In the genomic region with DNA sequence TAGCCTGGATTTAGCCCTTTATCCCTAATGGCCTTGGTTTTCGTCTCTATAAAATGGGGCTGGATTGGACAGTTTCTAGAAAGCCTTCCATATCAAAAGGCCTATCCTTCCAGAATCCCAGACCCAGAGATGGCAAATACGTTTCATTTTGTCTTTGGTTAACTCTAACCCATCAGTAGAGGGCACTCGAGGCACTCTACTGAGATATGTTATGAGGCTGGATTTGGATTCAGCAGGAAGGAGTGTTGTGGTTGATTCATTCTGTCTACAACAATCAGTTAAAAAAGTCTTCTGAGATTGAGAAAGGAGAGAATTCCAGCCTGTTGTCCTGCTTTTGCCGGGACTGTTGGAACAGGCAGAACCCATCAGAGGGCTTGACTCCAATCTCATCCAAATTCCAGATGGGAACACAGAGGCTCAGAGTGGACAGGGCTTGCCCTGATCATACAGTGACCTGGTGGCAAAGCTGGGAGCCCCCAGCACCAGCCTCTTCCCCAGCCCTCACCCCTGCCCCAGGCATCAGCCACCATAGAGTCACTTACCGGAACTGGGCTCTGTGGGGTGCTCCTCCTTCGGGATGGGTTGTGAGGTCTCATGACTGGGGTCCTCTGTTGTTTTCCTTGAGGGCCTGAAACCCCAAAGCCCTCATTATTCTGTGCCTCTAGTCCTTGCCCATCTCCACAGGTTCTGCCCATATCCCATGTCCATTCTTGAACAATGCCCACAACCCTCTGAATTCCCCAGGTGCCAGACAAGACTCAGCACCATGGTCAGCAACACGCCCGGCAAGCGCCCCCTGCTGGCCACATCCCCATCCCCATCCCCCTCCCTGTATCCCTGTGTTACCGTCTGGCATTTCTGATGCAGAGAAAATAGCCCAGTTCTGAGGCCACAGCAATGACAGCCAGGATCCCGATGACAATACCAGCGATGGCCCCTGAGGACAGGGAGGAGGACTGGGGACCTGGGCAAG, we compare ENCODE assay signal across 9 cellular contexts. TPM values are rescaled to one million over a fixed set of nuclear protein-coding genes. Genes with fewer than 3 reads are reported as not detected.
DNase-seq lines count a peak whose midpoint lies in the region; ATAC-seq, FAIRE-seq and TF ChIP-seq lines count a peak whose summit lies in the region.
"Had no signal": no experiment of that assay in that cellular context is flagged by ENCODE, and none has a peak within 500 bp of the region (broad histone marks: within the 10 kb centered on the region; RNA-seq: fewer than 3 reads in every experiment).

No MANE protein-coding gene starts in this region.

- no peaks in the 10 kb centered on the region for H3K36me3 ChIP-seq in K562 (ENCODE audit: control insufficient read depth, insufficient read depth, low read length)
- no peaks in the 10 kb centered on the region for H3K36me3 ChIP-seq in osteoblast (ENCODE audit: insufficient read depth, low read length)

- H2AFZ ChIP-seq in K562 (ENCODE audit: low read depth, low read length) (no peak overlapping the region), osteoblast (ENCODE audit: low read length) (no peak overlapping the region)

- 9% methylated on average over 12 of the region's 12 CpGs for WGBS in K562 (ENCODE audit: insufficient coverage, low coverage, missing lambda C conversion rate)

- no peak for TF ChIP-seq EP300 in K562 (IDR thresholded peaks at IDR 0.05; ENCODE audit: low read length)

- in situ Hi-C loops in K562 (cut with MboI): no loop called here

- no peak overlapping the region for H3K9ac ChIP-seq in K562 (ENCODE audit: insufficient read depth in 1 of 2, low read depth in 2 of 2, low read length in 2 of 2)

- peak; percentile 34 for DNase-seq in AG04450 (ENCODE audit: low read depth, low spot score)
- DNase-seq in GM04503 (ENCODE audit: low read depth): peak; percentile 19
- DNase-seq in NCI-H2196 (lab: John Stamatoyannopoulos, UW; ENCODE audit: unreplicated experiment): peak; percentile 49
- DNase-seq in K562 (ENCODE audit: extremely low read depth in 1 of 4, low spot score in 3 of 4): peak; percentile 64 to 81 (median 78)
- no peak for DNase-seq in osteoblast (ENCODE audit: insufficient read length, low spot score, missing footprints)

- peaks cover 3% of the 10 kb centered on the region for H3K27me3 ChIP-seq in AG04450 (ENCODE audit: control insufficient read depth, insufficient read depth, low read length)
- peaks cover 2 to 7% of the 10 kb centered on the region in 2 experiments; a peak in 1 of 5 replicates for H3K27me3 ChIP-seq in K562 (ENCODE audit: control insufficient read depth in 2 of 2, insufficient read depth in 2 of 2, low read length in 2 of 2)
- peaks cover 4% of the 10 kb centered on the region for H3K27me3 ChIP-seq in osteoblast (ENCODE audit: insufficient read depth, low read length)

- TF ChIP-seq CTCF in AG04450 (IDR thresholded peaks at IDR 0.05; ENCODE audit: low read depth, low read length) (peak; percentile 61), K562 (IDR thresholded peaks at IDR 0.05 in 2 of 3, conservative IDR thresholded peaks at IDR 0.05 in 1 of 3; ENCODE audit: insufficient read depth in 2 of 3, low read depth in 1 of 3, low read length in 3 of 3) (peak; percentile 73 to 82 (median 75)), osteoblast (IDR thresholded peaks at IDR 0.05; ENCODE audit: extremely low read depth, low read depth, low read length) (peak; percentile 58)

- FAIRE-seq in K562 (lab: Jason Lieb, UNC): peak; percentile 78

- H3K9me3 ChIP-seq in AG04450 (ENCODE audit: control insufficient read depth, insufficient read depth, low read length) (no peaks in the 10 kb centered on the region), K562 (replicated peaks; ENCODE audit: control insufficient read depth, insufficient read depth, low read depth, low read length) (no peaks in the 10 kb centered on the region), osteoblast (ENCODE audit: low read depth, low read length) (no peaks in the 10 kb centered on the region)

- ATAC-seq in K562: peak; percentile 97
- no peak for ATAC-seq in GM18502 (IDR thresholded peaks at IDR 0.05; ENCODE audit: poor library complexity, unreplicated experiment)
- no peak for ATAC-seq in GM18907 (IDR thresholded peaks at IDR 0.05; ENCODE audit: unreplicated experiment)
- ATAC-seq in GM21576 (IDR thresholded peaks at IDR 0.05; ENCODE audit: unreplicated experiment): no peak

- POLR2A ChIA-PET in AG04450 (lab: Yijun Ruan, JAX): no interaction called here
- POLR2A ChIA-PET in K562 (lab: Yijun Ruan, JAX): no interaction called here

- CTCF ChIA-PET in AG04450 (lab: Charles Lee): interaction anchor here (0.8 kb wide), 1 partner anchor 211 kb away, joined by 3 read pairs; no protein-coding TSS in a partner anchor
- CTCF ChIA-PET in K562 (lab: Yijun Ruan, JAX; ENCODE audit: low intra/inter-chr PET ratio): interaction anchor here (0.6 to 1.7 kb wide), 3 partner anchors 143 to 332 kb away, joined by 3 to 13 read pairs (median 4); a partner anchor contains a TSS

- no peaks in the 10 kb centered on the region for H3K79me2 ChIP-seq in K562 (ENCODE audit: control insufficient read depth, insufficient read depth, low read length)
- H3K79me2 ChIP-seq in osteoblast (ENCODE audit: insufficient read depth, low read length): no peaks in the 10 kb centered on the region

- no peak for TF ChIP-seq POLR2A in K562 (conservative IDR thresholded peaks at IDR 0.05)

- no peak overlapping the region for H3K27ac ChIP-seq in AG04450 (ENCODE audit: low read depth, low read length)
- no peak overlapping the region for H3K27ac ChIP-seq in K562 (ENCODE audit: extremely low read depth, low read depth, low read length)
- no peak overlapping the region for H3K27ac ChIP-seq in osteoblast (ENCODE audit: low read depth, low read length)

- H3K4me1 ChIP-seq in K562 (replicated peaks in 1 of 2; ENCODE audit: control insufficient read depth in 2 of 2, insufficient read depth in 2 of 2, low read length in 2 of 2) (no peaks in the 10 kb centered on the region), osteoblast (ENCODE audit: insufficient read depth, low read length) (no peaks in the 10 kb centered on the region)

- H4K20me1 ChIP-seq in K562 (replicated peaks; ENCODE audit: control insufficient read depth, insufficient read depth, low read length) (no peaks in the 10 kb centered on the region), osteoblast (ENCODE audit: insufficient read depth, low read length) (no peaks in the 10 kb centered on the region)

- H3K9me1 ChIP-seq in K562 (ENCODE audit: control insufficient read depth, insufficient read depth, low read length): no peaks in the 10 kb centered on the region

- intact Hi-C loops in K562 (cut with micrococcal nuclease): no loop called here

- no peak overlapping the region for H3K4me2 ChIP-seq in K562 (ENCODE audit: insufficient read depth, low read length)
- no peak overlapping the region for H3K4me2 ChIP-seq in osteoblast (ENCODE audit: insufficient read depth, low read length)

- H3K4me3 ChIP-seq in AG04450 (ENCODE audit: low read depth, low read length) (no peak overlapping the region), K562 (no peak overlapping the region), osteoblast (ENCODE audit: insufficient read depth, low read length) (no peak overlapping the region)

- no TSS peak for BruUV-seq in K562 (replicated peaks; lab: Mats Ljungman, UMichigan)

- peak in 1 of 2 experiments; percentile 62; a peak in 2 of 4 replicates for TF ChIP-seq RAD21 in K562 (CRISPR knock-in tag; conservative IDR thresholded peaks at IDR 0.05 in 1 of 2, IDR thresholded peaks at IDR 0.05 in 1 of 2)

TF ChIP-seq in K562, 482 proteins besides CTCF, POLR2A, EP300 and RAD21 (continues in another document):
- no peak for TF ChIP-seq CBX5 (IDR thresholded peaks at IDR 0.05; ENCODE audit: borderline replicate concordance, low read depth)
- no peak for TF ChIP-seq CC2D1A (IDR thresholded peaks at IDR 0.05)

RNA-seq across cellular contexts. Expression of a gene that starts 12.3 kb away (rescaled TPM):
- polyA plus RNA-seq in AG04450 (2011; rRNA removed): 2.1 and 2.2 TPM in 2 replicates
- 1.7 TPM in 2 replicates for polyA minus RNA-seq in AG04450 (2011; rRNA and poly(A)+ RNA removed)
- total RNA-seq in K562 (2011; cell fraction: chromatin; rRNA removed; ENCODE audit: low replicate concordance): 3.0 and 7.3 TPM in 2 replicates
- total RNA-seq in K562 (2011; cell fraction: nucleolus; rRNA removed): 8.7 and 12.2 TPM in 2 replicates
- total RNA-seq in K562 (2011; cell fraction: nucleoplasm; rRNA removed): 2.7 and 6.3 TPM in 2 replicates
- 5.1 and 7.6 TPM in 2 replicates for total RNA-seq in K562 (2014; rRNA removed)
- total RNA-seq in K562 (2014; rRNA removed; fragmentation: Illumina TruSeq; extraction: Trizol): 8.7 and 11.5 TPM in 2 replicates
- total RNA-seq in K562 (2015; rRNA removed; fragmentation: Illumina TruSeq; extraction: Trizol): 7.1 and 8.6 TPM in 2 replicates
- total RNA-seq in K562 (2021): 6.3 and 7.5 TPM in 2 replicates
- 2.0 and 2.3 TPM in 2 replicates for polyA plus RNA-seq in K562 (2011; rRNA removed)
- polyA plus RNA-seq in K562 (2011; cell fraction: cytosol; rRNA removed): 1.3 and 1.7 TPM in 2 replicates
- 2.6 TPM in 2 replicates for polyA plus RNA-seq in K562 (2011; cell fraction: nucleus; rRNA removed)
- polyA plus RNA-seq in K562 (2012): 4.5 and 5.4 TPM in 2 replicates
- polyA plus RNA-seq in K562 (2014; fragmentation: Illumina TruSeq; extraction: Trizol): 5.8 and 5.9 TPM in 2 replicates
- polyA plus RNA-seq in K562 (2014; fragmentation: Nextera tagmentation; extraction: Ambion mirVana): 1 to 10 TPM; 1.8 to 2.9 TPM
- 3.9 and 4.1 TPM in 2 replicates for polyA plus RNA-seq in K562 (2014; rRNA removed)
- polyA minus RNA-seq in K562 (2011; rRNA and poly(A)+ RNA removed): 2.6 and 3.1 TPM in 2 replicates
- 1.2 and 2.7 TPM in 2 replicates for polyA minus RNA-seq in K562 (2011; cell fraction: cytosol; rRNA and poly(A)+ RNA removed)
- 12.1 and 17.6 TPM in 2 replicates for polyA minus RNA-seq in K562 (2011; cell fraction: nucleus; rRNA and poly(A)+ RNA removed)
- total RNA-seq in osteoblast: 5.0 and 9.4 TPM in 2 replicates

RNA-seq across cellular contexts. Expression of a gene that starts 16.9 kb away (rescaled TPM):
- polyA plus RNA-seq in AG04450 (2011; rRNA removed) (not detected in 2 replicates), K562 (2011; rRNA removed) (not detected in 2 replicates), K562 (2014; fragmentation: Illumina TruSeq; extraction: Trizol) (not detected in 2 replicates), K562 (2014; fragmentation: Nextera tagmentation; extraction: Ambion mirVana) (not detected), K562 (2014; rRNA removed) (not detected in 2 replicates)
- 0.09 TPM in 1 of 2 replicates, not detected in the other for polyA minus RNA-seq in AG04450 (2011; rRNA and poly(A)+ RNA removed)
- total RNA-seq in K562 (2011; cell fraction: chromatin; rRNA removed; ENCODE audit: low replicate concordance): not detected in 2 replicates
- not detected in 2 replicates for total RNA-seq in K562 (2011; cell fraction: nucleolus; rRNA removed)
- not detected in 2 replicates for total RNA-seq in K562 (2011; cell fraction: nucleoplasm; rRNA removed)
- total RNA-seq in K562 (2014; rRNA removed) (not detected in 2 replicates), K562 (2014; rRNA removed; fragmentation: Illumina TruSeq; extraction: Trizol) (not detected in 2 replicates), K562 (2015; rRNA removed; fragmentation: Illumina TruSeq; extraction: Trizol) (not detected in 2 replicates), K562 (2021) (not detected in 2 replicates), osteoblast (not detected in 2 replicates)
- polyA plus RNA-seq in K562 (2011; cell fraction: cytosol; rRNA removed): not detected in 2 replicates
- polyA plus RNA-seq in K562 (2011; cell fraction: nucleus; rRNA removed): 0.07 TPM in 1 of 2 replicates, not detected in the other
- not detected in 2 replicates for polyA plus RNA-seq in K562 (2012)
- polyA minus RNA-seq in K562 (2011; rRNA and poly(A)+ RNA removed): not detected in 2 replicates
- not detected in 2 replicates for polyA minus RNA-seq in K562 (2011; cell fraction: cytosol; rRNA and poly(A)+ RNA removed)
- polyA minus RNA-seq in K562 (2011; cell fraction: nucleus; rRNA and poly(A)+ RNA removed): not detected in 2 replicates
- total RNA-seq: urinary bladder had no signal
- polyA plus RNA-seq: urinary bladder had no signal
